ENCODE assay signal across 14 cellular contexts in genomic region chrX:118350715-118351114, GRCh38. TPM values are rescaled to one million over a fixed set of nuclear protein-coding genes. Genes with fewer than 3 reads are reported as not detected.
DNase-seq lines count a peak whose midpoint lies in the region; ATAC-seq and TF ChIP-seq lines count a peak whose summit lies in the region.
"Had no signal": no experiment of that assay in that cellular context is flagged by ENCODE, and none has a peak within 500 bp of the region (broad histone marks: within the 10 kb centered on the region; RNA-seq: fewer than 3 reads in every experiment).

No MANE protein-coding gene starts in this region.

- peaks cover 63% of the 10 kb centered on the region for H3K4me1 Mint-ChIP-seq in activated B cell treated with CpG ODN at 0.5 μM for 24 hours
- peaks cover 39 to 55% of the 10 kb centered on the region in 2 donors for H3K4me1 Mint-ChIP-seq in natural killer cell treated with Interleukin-12 subunit alpha and Interleukin-12 subunit beta and Interleukin-15 and Interleukin-18, amount 100 ng/mL, for 72 hours (ENCODE audit: low read depth in 2 of 2)

- H3K27me3 Mint-ChIP-seq in activated B cell treated with CpG ODN at 0.5 μM for 24 hours, result no peaks in the 10 kb centered on the region
- no peaks in the 10 kb centered on the region for H3K27me3 Mint-ChIP-seq in natural killer cell treated with Interleukin-12 subunit alpha and Interleukin-12 subunit beta and Interleukin-15 and Interleukin-18, amount 100 ng/mL, for 72 hours

- CTCF ChIA-PET in activated B cell treated with CpG ODN at 0.5 μM for 24 hours (lab: Charles Lee), result no interaction called here

- H3K9me3 Mint-ChIP-seq in activated B cell treated with CpG ODN at 0.5 μM for 24 hours, result no peaks in the 10 kb centered on the region
- H3K9me3 Mint-ChIP-seq in natural killer cell treated with Interleukin-12 subunit alpha and Interleukin-12 subunit beta and Interleukin-15 and Interleukin-18, amount 100 ng/mL, for 72 hours, result no peaks in the 10 kb centered on the region
- H3K9me3 Mint-ChIP-seq: nephron progenitor cell had no signal

- no peak for TF ChIP-seq CTCF in activated B cell treated with CpG ODN at 0.5 μM for 24 hours (IDR thresholded peaks at IDR 0.05)

- peak; percentile 34 for ATAC-seq in GM18517 (IDR thresholded peaks at IDR 0.05; ENCODE audit: unreplicated experiment)
- ATAC-seq in HG03442 (IDR thresholded peaks at IDR 0.05; ENCODE audit: unreplicated experiment), result peak; percentile 19
- no peak for ATAC-seq in activated B cell treated with CpG ODN at 0.5 μM for 24 hours (ENCODE audit: low read depth)
- no peak for ATAC-seq in natural killer cell treated with Interleukin-12 subunit alpha and Interleukin-12 subunit beta and Interleukin-15 and Interleukin-18, amount 100 ng/mL, for 72 hours
- no peak for ATAC-seq in HG03095 (IDR thresholded peaks at IDR 0.05; ENCODE audit: unreplicated experiment)
- ATAC-seq in HG03439 (IDR thresholded peaks at IDR 0.05; ENCODE audit: unreplicated experiment), result no peak
- ATAC-seq: HepG2 had no signal

- H3K4me3 Mint-ChIP-seq in activated B cell treated with CpG ODN at 0.5 μM for 24 hours, result peak overlapping the region; percentile 32
- peak overlapping the region; percentile 37 for H3K4me3 Mint-ChIP-seq in natural killer cell treated with Interleukin-12 subunit alpha and Interleukin-12 subunit beta and Interleukin-15 and Interleukin-18, amount 100 ng/mL, for 72 hours
- H3K4me3 Mint-ChIP-seq: nephron progenitor cell had no signal

- peak overlapping the region; percentile 63 for H3K27ac Mint-ChIP-seq in activated B cell treated with CpG ODN at 0.5 μM for 24 hours
- H3K27ac Mint-ChIP-seq in natural killer cell treated with Interleukin-12 subunit alpha and Interleukin-12 subunit beta and Interleukin-15 and Interleukin-18, amount 100 ng/mL, for 72 hours, result peak overlapping the region; percentile 71 to 96
- H3K27ac Mint-ChIP-seq: nephron progenitor cell had no signal

- intact Hi-C loops in activated B cell treated with CpG ODN at 0.5 μM for 24 hours (cut with micrococcal nuclease), result no loop called here

- no peak for DNase-seq in activated B cell treated with CpG ODN at 0.5 μM for 24 hours
- DNase-seq in natural killer cell treated with Interleukin-12 subunit alpha and Interleukin-12 subunit beta and Interleukin-15 and Interleukin-18, amount 100 ng/mL, for 72 hours (ENCODE audit: low spot score), result no peak
- DNase-seq in NCI-H526 (lab: John Stamatoyannopoulos, UW), result no peak
- no peak for DNase-seq in midbrain (lab: John Stamatoyannopoulos, UW)
- DNase-seq: activated naive CD4-positive, alpha-beta T cell; effector CD8-positive, alpha-beta T cell; NCI-H446 treated with DMSO at 0.1 percent for 48 hours; nephron progenitor cell; T-helper 9 cell had no signal

- POLR2A ChIA-PET in activated B cell treated with CpG ODN at 0.5 μM for 24 hours (lab: Charles Lee), result interaction anchor here (0.5 kb wide), 1 partner anchor 181 kb away, joined by 4 read pairs; no protein-coding TSS in a partner anchor

- H3K36me3 Mint-ChIP-seq in activated B cell treated with CpG ODN at 0.5 μM for 24 hours (ENCODE audit: low read depth), result peaks cover 8% of the 10 kb centered on the region
- no peaks in the 10 kb centered on the region for H3K36me3 Mint-ChIP-seq in natural killer cell treated with Interleukin-12 subunit alpha and Interleukin-12 subunit beta and Interleukin-15 and Interleukin-18, amount 100 ng/mL, for 72 hours

RNA-seq across cellular contexts. Expression of gene WDR44, which starts 4.8 kb away (rescaled TPM):
- 15.3 and 18.7 TPM in 2 replicates for total RNA-seq in activated B cell treated with CpG ODN at 0.5 μM for 24 hours
- 10 to 100 TPM; 21.6 to 23.1 TPM for total RNA-seq in natural killer cell treated with Interleukin-12 subunit alpha and Interleukin-12 subunit beta and Interleukin-15 and Interleukin-18, amount 100 ng/mL, for 72 hours

Comparison
In these comparisons a context has a peak if more than half of its experiments do, and no peak if none do; other contexts are left out.
1. ATAC-seq: peak in GM18517 (single experiment) and HG03442 (single experiment); none in activated B cell treated with CpG ODN at 0.5 μM for 24 hours (single experiment), natural killer cell treated with Interleukin-12 subunit alpha and Interleukin-12 subunit beta and Interleukin-15 and Interleukin-18, amount 100 ng/mL, for 72 hours (0 of 2), HG03095 (single experiment) and HG03439 (single experiment).